Comparison of ENCODE assay signal across 1 cellular context in genomic region chr6:127606131-127606562, GRCh38.
TF ChIP-seq lines count a peak whose summit lies in the region.

No MANE protein-coding gene starts in this region.

TF ChIP-seq in SK-N-SH, 30 proteins besides CTCF, POLR2A, EP300 and RAD21 (continued from another document):
- TF ChIP-seq IRF3 (IDR thresholded peaks at IDR 0.05; ENCODE audit: low read depth, low read length) (no peak), RFX5 (IDR thresholded peaks at IDR 0.05; ENCODE audit: low read length) (no peak), FOXJ3 (CRISPR knock-in tag; IDR thresholded peaks at IDR 0.05) (no peak), TAF1 (IDR thresholded peaks at IDR 0.05; ENCODE audit: borderline replicate concordance, low read depth, low read length) (no peak), YY1 (IDR thresholded peaks at IDR 0.05; ENCODE audit: low read depth) (no peak)
